In the genomic region with DNA sequence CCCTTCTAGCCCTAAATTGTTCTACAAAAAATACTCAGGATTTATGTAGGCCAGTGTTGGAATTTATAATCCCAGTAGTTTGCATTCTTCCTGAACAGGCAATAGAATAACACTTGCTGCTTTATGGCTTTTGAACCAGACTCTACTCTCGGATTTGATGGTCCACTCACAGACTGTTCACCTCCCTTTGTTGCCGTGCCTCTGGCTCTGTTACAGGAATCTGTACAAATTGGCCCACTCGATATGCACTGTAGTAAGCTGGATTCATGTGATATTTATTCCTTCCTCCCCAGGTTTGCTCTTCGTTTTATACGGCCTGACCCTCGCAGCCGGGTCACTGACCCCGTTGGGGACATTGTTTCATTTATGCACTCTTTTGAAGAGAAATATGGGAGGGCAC, we compare ENCODE assay signal across 38 cellular contexts. TPM values are rescaled to one million over a fixed set of nuclear protein-coding genes. Genes with fewer than 3 reads are reported as not detected.
"Had no signal": no experiment of that assay in that cellular context is flagged by ENCODE, and none has a peak within 500 bp of the region (broad histone marks: within the 10 kb centered on the region; RNA-seq: fewer than 3 reads in every experiment).

No MANE protein-coding gene starts in this region.

- FAIRE-seq: endothelial cell of umbilical vein, pancreas, small intestine, TTC549 had no signal

- DNase-seq: activated CD4-positive, alpha-beta T cell treated with anti-CD3 and anti-CD28 coated beads for 4 hours; activated CD4-positive, alpha-beta T cell treated with anti-CD3 and anti-CD28 coated beads, Interleukin-2, amount 50 U/mL, for 4 hours; activated effector memory CD4-positive, alpha-beta T cell treated with Interleukin-2 at 50 U/mL for 16 hours; activated naive CD4-positive, alpha-beta T cell treated with Interleukin-2 at 50 U/mL for 16 hours; activated naive CD8-positive, alpha-beta T cell treated with anti-CD3 and anti-CD28 coated beads for 36 hours; activated T-cell treated with anti-CD3 and anti-CD28 coated beads for 4 hours; activated T-cell treated with anti-CD3 and anti-CD28 coated beads, Interleukin-2, amount 50 U/mL, for 72 hours; caudate nucleus; cortex of kidney; gastrocnemius medialis; glutamatergic neuron; islet precursor cell; left cardiac atrium; left ventricle myocardium superior; naive thymus-derived CD4-positive, alpha-beta T cell; nucleus accumbens; pancreas; retina; small intestine; stimulated activated CD4-positive, alpha-beta T cell treated with anti-CD3 and anti-CD28 coated beads, Interleukin-4, amount 100 ng/mL, for 4 hours; stimulated activated CD8-positive, alpha-beta memory T cell treated with anti-CD3 and anti-CD28 coated beads, Interleukin-4, amount 100 ng/mL, for 48 hours; stimulated activated naive CD8-positive, alpha-beta T cell treated with anti-CD3 and anti-CD28 coated beads, Interleukin-15, amount 100 ng/mL, for 72 hours; substantia nigra; T-helper 9 cell had no signal

- H3K27me3 ChIP-seq: adrenal gland, ascending aorta, brain microvascular endothelial cell, esophagus muscularis mucosa, gastrocnemius medialis, hepatocyte, pancreas, vagina had no signal

- H3K4me3 ChIP-seq: adrenal gland, ascending aorta, esophagus muscularis mucosa, gastrocnemius medialis, hepatocyte, pancreas, prostate gland, vagina had no signal

- H2AFZ ChIP-seq: hepatocyte had no signal

- H3K27ac ChIP-seq: ascending aorta, brain microvascular endothelial cell, esophagus muscularis mucosa, hepatocyte, pancreas, prostate gland, vagina, VCaP had no signal

- H3K4me2 ChIP-seq: hepatocyte had no signal

- ATAC-seq: activated T-cell treated with anti-CD3 and anti-CD28 coated beads, Interleukin-2, amount 50 U/mL, for 72 hours; gastrocnemius medialis; left cardiac atrium; left ventricle myocardium superior; naive thymus-derived CD4-positive, alpha-beta T cell; pancreas; sciatic nerve; stimulated activated memory B cell treated with anti-CD40 and anti-IgM and Interleukin-4, amounts not matched to agents 10 μg/mL and 1 μg/mL and 100 μg/mL, for 72 hours; stimulated activated naive CD8-positive, alpha-beta T cell treated with anti-CD3 and anti-CD28 coated beads, Interleukin-15, amount 100 ng/mL, for 72 hours had no signal

- H3K9me3 ChIP-seq: adrenal gland, ascending aorta, esophagus muscularis mucosa, gastrocnemius medialis, pancreas, prostate gland, vagina had no signal

- H3K4me1 ChIP-seq: ascending aorta, gastrocnemius medialis, prostate gland had no signal

RNA-seq across cellular contexts. Expression of a gene that starts 57.2 kb away (rescaled TPM):
- total RNA-seq: ascending aorta, endothelial cell of umbilical vein, lung microvascular endothelial cell, neural crest cell, vagina had no signal
- polyA plus RNA-seq: endothelial cell of umbilical vein; naive thymus-derived CD4-positive, alpha-beta T cell had no signal
